ENCODE assay signal across 19 cellular contexts in genomic region chr20:48864738-48865318, GRCh38.
"Had no signal": no experiment of that assay in that cellular context is flagged by ENCODE, and none has a peak within 500 bp of the region (broad histone marks: within the 10 kb centered on the region; RNA-seq: fewer than 3 reads in every experiment).

No MANE protein-coding gene starts in this region.

- H3K36me3 ChIP-seq: transverse colon had no signal

- H2AFZ ChIP-seq: hepatocyte had no signal

- H3K27me3 Mint-ChIP-seq: naive thymus-derived CD8-positive, alpha-beta T cell had no signal

- H3K4me1 ChIP-seq: transverse colon had no signal

- H3K79me2 ChIP-seq: hepatocyte had no signal

- H3K27me3 ChIP-seq: hepatocyte, transverse colon had no signal

- H3K4me2 ChIP-seq: hepatocyte had no signal

- H3K9me3 Mint-ChIP-seq: activated CD4-positive, alpha-beta memory T cell treated with anti-CD3 and anti-CD28 coated beads, Interleukin-2, amount 10 ng/mL, durations not matched to agents 7 days and 5 days; activated naive CD4-positive, alpha-beta T cell treated with anti-CD3 and anti-CD28 coated beads, Interleukin-2, amount 50 U/mL, for 72 hours; activated T-cell treated with anti-CD3 and anti-CD28 coated beads, Interleukin-2, amount 50 U/mL, for 4 hours; naive thymus-derived CD8-positive, alpha-beta T cell had no signal

- H3K27ac ChIP-seq: hepatocyte, transverse colon, VCaP had no signal

- H3K4me3 ChIP-seq: hepatocyte, mucosa of descending colon, transverse colon had no signal

- H3K36me3 Mint-ChIP-seq: activated naive CD4-positive, alpha-beta T cell treated with anti-CD3 and anti-CD28 coated beads, Interleukin-2, amount 50 U/mL, for 72 hours; naive thymus-derived CD8-positive, alpha-beta T cell had no signal

- DNase-seq: activated CD4-positive, alpha-beta memory T cell treated with anti-CD3 and anti-CD28 coated beads, Interleukin-2, amount 10 ng/mL, durations not matched to agents 7 days and 5 days; activated CD4-positive, alpha-beta T cell treated with anti-CD3 and anti-CD28 coated beads for 4 hours; activated effector memory CD4-positive, alpha-beta T cell treated with anti-CD3 and anti-CD28 coated beads, Interleukin-2, amount 50 U/mL, for 16 hours; activated T-cell treated with anti-CD3 and anti-CD28 coated beads, Interleukin-2, amount 50 U/mL, for 4 hours; amniotic stem cell; erythroblast; mucosa of descending colon; naive thymus-derived CD8-positive, alpha-beta T cell; nucleus accumbens; posterior cingulate gyrus; stimulated activated CD4-positive, alpha-beta T cell treated with anti-CD3 and anti-CD28 coated beads, Interleukin-2, amount 100 ng/mL, for 48 hours; stimulated activated naive CD4-positive, alpha-beta T cell treated with Interleukin-2 at 50 U/mL for 16 hours; substantia nigra; T-helper 1 cell; transverse colon had no signal

- H3K27ac Mint-ChIP-seq: activated CD4-positive, alpha-beta memory T cell treated with anti-CD3 and anti-CD28 coated beads, Interleukin-2, amount 10 ng/mL, durations not matched to agents 7 days and 5 days; activated naive CD4-positive, alpha-beta T cell treated with anti-CD3 and anti-CD28 coated beads, Interleukin-2, amount 50 U/mL, for 72 hours had no signal

- H3K9me3 ChIP-seq: mucosa of descending colon, transverse colon had no signal

- H3K4me3 Mint-ChIP-seq: activated CD4-positive, alpha-beta memory T cell treated with anti-CD3 and anti-CD28 coated beads, Interleukin-2, amount 10 ng/mL, durations not matched to agents 7 days and 5 days; activated T-cell treated with anti-CD3 and anti-CD28 coated beads, Interleukin-2, amount 50 U/mL, for 4 hours; naive thymus-derived CD8-positive, alpha-beta T cell had no signal

- ATAC-seq: activated naive CD4-positive, alpha-beta T cell treated with anti-CD3 and anti-CD28 coated beads, Interleukin-2, amount 50 U/mL, for 72 hours; activated T-cell treated with anti-CD3 and anti-CD28 coated beads, Interleukin-2, amount 50 U/mL, for 4 hours; left lobe of liver; mucosa of descending colon; naive thymus-derived CD8-positive, alpha-beta T cell had no signal
